Comparison of ENCODE assay signal across 9 cellular contexts in the genomic region with DNA sequence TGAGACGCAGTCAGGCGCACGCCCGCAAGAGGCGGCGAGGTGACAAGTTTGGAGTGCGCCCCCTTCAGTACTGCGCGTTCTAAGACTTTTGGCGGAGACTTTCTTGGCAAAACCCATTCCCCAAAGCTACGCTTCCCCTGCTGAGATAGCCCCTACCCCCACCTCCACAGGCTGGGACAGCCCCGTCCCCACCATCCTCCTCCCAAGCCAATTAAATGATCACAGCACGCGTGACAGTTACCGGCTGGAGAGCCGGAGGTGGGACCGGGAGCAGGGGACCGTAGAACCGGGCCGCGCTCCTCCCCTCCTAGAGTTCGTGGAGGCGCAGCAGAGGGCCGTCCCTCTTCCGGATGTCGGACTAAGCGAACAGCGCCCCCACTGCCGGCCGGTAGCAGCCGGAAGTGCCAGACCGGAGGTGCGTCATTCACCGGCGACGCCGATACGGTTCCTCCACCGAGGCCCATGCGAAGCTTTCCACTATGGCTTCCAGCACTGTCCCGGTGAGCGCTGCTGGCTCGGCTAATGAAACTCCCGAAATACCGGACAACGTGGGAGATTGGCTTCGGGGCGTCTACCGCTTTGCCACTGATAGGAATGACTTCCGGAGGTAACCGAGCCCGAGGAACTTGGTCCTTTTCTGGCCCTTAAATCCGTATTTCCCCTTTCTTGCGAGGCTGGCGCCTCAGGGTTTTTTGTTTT. TPM values are rescaled to one million over a fixed set of nuclear protein-coding genes. Genes with fewer than 3 reads are reported as not detected.
A peak's percentile ranks its signal among the peaks of the same experiment; 100 is the strongest.
DNase-seq lines count a peak whose midpoint lies in the region; ATAC-seq, FAIRE-seq and TF ChIP-seq lines count a peak whose summit lies in the region.
"Had no signal": no experiment of that assay in that cellular context is flagged by ENCODE, and none has a peak within 500 bp of the region (broad histone marks: within the 10 kb centered on the region; RNA-seq: fewer than 3 reads in every experiment).

A gene (plus strand): TSS at position 476 of the 699 bp plus-strand sequence. CDS start 4 bp downstream, at position 480.

- H3K36me3 Mint-ChIP-seq in central memory CD8-positive, alpha-beta T cell (ENCODE audit: insufficient read depth), result peaks cover 38% of the 10 kb centered on the region

- H3K4me3 ChIP-seq in kidney (ENCODE audit: low read length in 2 of 2), result peak within 1 kb of the TSS; percentile 94 to 100

- peaks cover 0 to 13% of the 10 kb centered on the region in 2 donors for H3K4me1 ChIP-seq in kidney (ENCODE audit: control insufficient read depth in 1 of 2, insufficient read depth in 1 of 2, low read depth in 1 of 2, low read length in 2 of 2)

- no peaks in the 10 kb centered on the region for H3K27me3 Mint-ChIP-seq in central memory CD8-positive, alpha-beta T cell

- peaks cover 9% of the 10 kb centered on the region for H3K4me1 Mint-ChIP-seq in central memory CD8-positive, alpha-beta T cell

- intact Hi-C loops in kidney (cut with DNase I), result loop anchor here (10.0 kb wide), 1 partner anchor 257 kb away; no protein-coding TSS in a partner anchor

- no peak for FAIRE-seq in kidney (lab: Jason Lieb, UNC)
- FAIRE-seq: islet of Langerhans had no signal

- H3K27ac ChIP-seq in kidney (ENCODE audit: low read depth in 2 of 2, low read length in 2 of 2), result peak within 1 kb of the TSS; percentile 92 to 97

- no peaks in the 10 kb centered on the region for H3K9me3 ChIP-seq in kidney (ENCODE audit: control insufficient read depth in 1 of 2, low read length in 2 of 2)

- peak within 1 kb of the TSS; percentile 91 for H3K27ac Mint-ChIP-seq in central memory CD8-positive, alpha-beta T cell (ENCODE audit: low read depth)

- H3K9ac ChIP-seq in kidney (ENCODE audit: low read length in 2 of 2), result peak within 1 kb of the TSS; percentile 81 to 99

- ATAC-seq in GM19025 (IDR thresholded peaks at IDR 0.05; ENCODE audit: low read depth, unreplicated experiment) (peak; percentile 73), HG03342 (IDR thresholded peaks at IDR 0.05; ENCODE audit: unreplicated experiment) (peak; percentile 78)
- ATAC-seq in central memory CD8-positive, alpha-beta T cell (replicated peaks; ENCODE audit: extremely low read depth, poor library complexity, severe bottlenecking), result peak; percentile 84

- TF ChIP-seq CTCF in kidney (IDR thresholded peaks at IDR 0.05; ENCODE audit: borderline replicate concordance, extremely low read depth, insufficient read depth), result peak; percentile 91

- peaks cover 10 to 26% of the 10 kb centered on the region in 2 donors for H3K36me3 ChIP-seq in kidney (ENCODE audit: control insufficient read depth in 1 of 2, insufficient read depth in 2 of 2, low read length in 2 of 2)

- no peaks in the 10 kb centered on the region for H3K9me3 Mint-ChIP-seq in central memory CD8-positive, alpha-beta T cell

- DNase-seq in AG20443 (ENCODE audit: low spot score), result peak; percentile 95
- DNase-seq in NCI-H345 treated with DMSO at 0.1 percent for 48 hours (lab: John Stamatoyannopoulos, UW; ENCODE audit: unreplicated experiment), result peak; percentile 91
- peak; percentile 87 for DNase-seq in activated CD4-positive, CD25-positive, alpha-beta regulatory T cell treated with anti-CD3 and anti-CD28 coated beads, Interleukin-2, amount 50 U/mL, for 16 hours (ENCODE audit: low read depth, low spot score)
- DNase-seq in central memory CD8-positive, alpha-beta T cell (ENCODE audit: low spot score in 2 of 2), result peak; percentile 93
- peak; percentile 98 for DNase-seq in kidney
- peak; percentile 97 for DNase-seq in stimulated activated CD4-positive, alpha-beta T cell treated with anti-CD3 and anti-CD28 coated beads, Interleukin-15, amount 100 ng/mL, for 24 hours

- H3K4me3 Mint-ChIP-seq in central memory CD8-positive, alpha-beta T cell, result peak within 1 kb of the TSS; percentile 93

RNA-seq across cellular contexts. Expression of the gene that starts here (rescaled TPM):
- total RNA-seq in kidney, result 150 TPM
- 479 TPM for polyA plus RNA-seq in kidney (ENCODE audit: insufficient read depth, low read depth, low replicate concordance)

Comparison
In these comparisons a context has a peak if more than half of its experiments do, and no peak if none do; other contexts are left out.
1. Peak in every context shown above with its lines: DNase-seq, ATAC-seq, H3K4me3 ChIP-seq and H3K27ac ChIP-seq.